ENCODE assay signal across 8 cellular contexts in genomic region chr19:58385313-58386165, GRCh38. TPM values are rescaled to one million over a fixed set of nuclear protein-coding genes. Genes with fewer than 3 reads are reported as not detected.
DNase-seq lines count a peak whose midpoint lies in the region; ATAC-seq and TF ChIP-seq lines count a peak whose summit lies in the region.

No MANE protein-coding gene starts in this region.

- peaks cover 35 to 67% (median 39%) of the 10 kb centered on the region in 3 donors for H3K4me1 ChIP-seq in esophagus squamous epithelium
- peaks cover 36% of the 10 kb centered on the region for H3K4me1 ChIP-seq in psoas muscle

- TF ChIP-seq CTCF in SU-DHL-6 (IDR thresholded peaks at IDR 0.05; ENCODE audit: insufficient read depth, low read length, poor library complexity, severe bottlenecking) (no peak), esophagus squamous epithelium (IDR thresholded peaks at IDR 0.05) (no peak), psoas muscle (IDR thresholded peaks at IDR 0.05) (no peak), GM13977 (IDR thresholded peaks at IDR 0.05; ENCODE audit: extremely low read depth, insufficient read depth, missing control alignments) (no peak)

- in situ Hi-C loops in GM13977 (cut with MboI; ENCODE audit: low pct_unique_long_range_greater_than_20kb, low sequenced_read_pairs, unreplicated experiment), result no loop called here

- H3F3A ChIP-seq in SU-DHL-6 (ENCODE audit: insufficient read depth), result peaks cover 17% of the 10 kb centered on the region

- peaks cover 34% of the 10 kb centered on the region for H3K79me2 ChIP-seq in SU-DHL-6 (ENCODE audit: insufficient read depth, low read length)

- peak in 1 of 4 donors; percentile 0 for ATAC-seq in psoas muscle

- H3K9me2 ChIP-seq in SU-DHL-6 (replicated peaks; ENCODE audit: insufficient read depth, low read length), result no peaks in the 10 kb centered on the region

- DNase-seq in D341Med (ENCODE audit: low spot score) (peak; percentile 37), esophagus squamous epithelium (lab: John Stamatoyannopoulos, UW) (no peak), psoas muscle (peak in 1 of 2 donors; percentile 57), NCI-H2081 treated with DMSO at 0.1 percent for 48 hours (lab: John Stamatoyannopoulos, UW) (no peak), KG1 (lab: John Stamatoyannopoulos, UW) (no peak), GM13977 (ENCODE audit: low spot score) (no peak), SW 1271 (lab: John Stamatoyannopoulos, UW) (no peak)

- no peak for TF ChIP-seq POLR2A in esophagus squamous epithelium (IDR thresholded peaks at IDR 0.05)

- 53% methylated on average over 13 of the region's 16 CpGs; no CpG with 5 or more reads in 1 of the 2 donors for WGBS in esophagus squamous epithelium, 2 donors
- WGBS in psoas muscle, 3 donors, result 57 to 60% (median 59%) methylated on average over 16 of the region's 16 CpGs

- no peak overlapping the region for H2AFZ ChIP-seq in SU-DHL-6 (ENCODE audit: low read depth, low read length, severe bottlenecking)

- intact Hi-C loops in esophagus squamous epithelium (cut with DNase I) (no loop called here), psoas muscle (cut with DNase I) (loop anchor here in 1 of 2 donors (2.0 kb wide), 1 partner anchor 15 kb away; no protein-coding TSS in a partner anchor)

- H3K27ac ChIP-seq in SU-DHL-6 (ENCODE audit: low read depth, low read length) (peak overlapping the region; percentile 92), esophagus squamous epithelium (peak overlapping the region; percentile 97 to 99 (median 98)), psoas muscle (peak overlapping the region; percentile 96)

- H3K4me3 ChIP-seq in SU-DHL-6 (ENCODE audit: insufficient read depth, low read length, poor library complexity, severe bottlenecking) (peak overlapping the region; percentile 78), esophagus squamous epithelium (peak overlapping the region; percentile 61 to 93 (median 80)), psoas muscle (peak overlapping the region; percentile 91)

- peaks cover 16% of the 10 kb centered on the region for H4K20me1 ChIP-seq in SU-DHL-6 (ENCODE audit: low read depth, low read length)

- H3K36me3 ChIP-seq in SU-DHL-6 (ENCODE audit: low read length) (peaks cover 11% of the 10 kb centered on the region), esophagus squamous epithelium (peaks cover 0 to 27% (median 5%) of the 10 kb centered on the region in 3 donors), psoas muscle (ENCODE audit: insufficient read depth in 1 of 2, low read depth in 1 of 2) (peaks cover 3 to 24% of the 10 kb centered on the region in 2 donors)

- H3K9ac ChIP-seq in SU-DHL-6 (ENCODE audit: low read length), result peak overlapping the region; percentile 98

- peak overlapping the region; percentile 68 for H3K4me2 ChIP-seq in SU-DHL-6 (ENCODE audit: low read depth, low read length, poor library complexity, severe bottlenecking)

- H3K27me3 ChIP-seq in SU-DHL-6 (ENCODE audit: low read length), result no peaks in the 10 kb centered on the region
- H3K27me3 ChIP-seq in esophagus squamous epithelium, result no peaks in the 10 kb centered on the region
- no peaks in the 10 kb centered on the region for H3K27me3 ChIP-seq in psoas muscle (ENCODE audit: insufficient read depth in 3 of 3, low read length in 2 of 3)

- H3K9me3 ChIP-seq in SU-DHL-6 (ENCODE audit: insufficient read depth, low read length), result no peaks in the 10 kb centered on the region
- H3K9me3 ChIP-seq in esophagus squamous epithelium, result no peaks in the 10 kb centered on the region
- H3K9me3 ChIP-seq in psoas muscle, result no peaks in the 10 kb centered on the region

RNA-seq across cellular contexts. Expression of gene RPS5, which starts 1.5 kb away (rescaled TPM):
- total RNA-seq in esophagus squamous epithelium (1,000 to 10,000 TPM; 1,292 to 2,917 (median 1,952) TPM), psoas muscle (100 to 1,000 TPM; 513 to 839 (median 740) TPM)
- polyA plus RNA-seq in psoas muscle, result 1,000 to 10,000 TPM; 1,118 to 2,384 (median 1,312) TPM

RNA-seq across cellular contexts. Expression of gene ZNF837, which starts 4.7 kb away (rescaled TPM):
- 1 to 10 TPM; 2.4 to 6.7 (median 3.3) TPM for total RNA-seq in esophagus squamous epithelium
- total RNA-seq in psoas muscle, result under 1 TPM; 0.10 to 0.34 (median 0.20) TPM
- polyA plus RNA-seq in psoas muscle, result under 1 TPM; 0.08 to 0.33 (median 0.24) TPM

RNA-seq across cellular contexts. Expression of gene RNF225, which starts 9.9 kb away (rescaled TPM):
- total RNA-seq in esophagus squamous epithelium (10 to 100 TPM in 2 of 4 donors, 1 to 10 TPM in 2; 5.0 to 30.5 (median 15.7) TPM), psoas muscle (not detected)
- not detected for polyA plus RNA-seq in psoas muscle

RNA-seq across cellular contexts. Expression of gene ZNF584, which starts 22.9 kb away (rescaled TPM):
- total RNA-seq in esophagus squamous epithelium, result 10 to 100 TPM in 2 of 4 donors, 1 to 10 TPM in 2; 8.5 to 13.4 (median 9.4) TPM
- 10 to 100 TPM in 3 of 4 donors, 1 to 10 TPM in 1; 9.5 to 16.2 (median 13.3) TPM for total RNA-seq in psoas muscle
- polyA plus RNA-seq in psoas muscle, result 10 to 100 TPM in 2 of 3 donors, 1 to 10 TPM in 1; 8.7 to 23.8 (median 11.6) TPM

RNA-seq across cellular contexts. Expression of gene ZNF497, which starts 23.0 kb away (rescaled TPM):
- total RNA-seq in esophagus squamous epithelium (1 to 10 TPM in 3 of 4 donors, under 1 TPM in 1; 0.87 to 1.9 (median 1.4) TPM), psoas muscle (under 1 TPM; 0.08 to 0.30 (median 0.18) TPM)
- polyA plus RNA-seq in psoas muscle, result under 1 TPM; 0.13 to 0.43 (median 0.30) TPM

Comparison
In these comparisons a context has a peak if more than half of its experiments do, and no peak if none do; other contexts are left out.
1. RNA of gene RNF225, which starts 9.9 kb away (total RNA-seq): 5.0 to 30.5 TPM in esophagus squamous epithelium; not detected in psoas muscle; every median in the first group is over 4 times any median in the second.
2. Peak in every context shown above with its lines, with median percentiles within 50 percentile points of each other: H3K27ac ChIP-seq and H3K4me3 ChIP-seq.